9 cellular contexts compared by ENCODE assay signal in genomic region chr1:159918041-159918917, GRCh38. TPM values are rescaled to one million over a fixed set of nuclear protein-coding genes. Genes with fewer than 3 reads are reported as not detected.
A peak's percentile ranks its signal among the peaks of the same experiment; 100 is the strongest.
DNase-seq lines count a peak whose midpoint lies in the region; ATAC-seq and TF ChIP-seq lines count a peak whose summit lies in the region.
"Had no signal": no experiment of that assay in that cellular context is flagged by ENCODE, and none has a peak within 500 bp of the region (broad histone marks: within the 10 kb centered on the region; RNA-seq: fewer than 3 reads in every experiment).

No MANE protein-coding gene starts in this region.

- H3K4me1 ChIP-seq in HEK293 (ENCODE audit: control insufficient read depth, insufficient read depth, low read length), result peaks cover 37% of the 10 kb centered on the region
- H3K4me1 ChIP-seq in fibroblast of lung (ENCODE audit: control insufficient read depth, extremely low read depth, insufficient read depth, low read length), result peaks cover 49% of the 10 kb centered on the region

- H3K27ac ChIP-seq in HEK293 (ENCODE audit: extremely low read depth, low read depth, low read length) (0 out of 2 replicates have a peak overlapping the region, but pooled peaks have one; percentile 40), fibroblast of lung (ENCODE audit: insufficient read depth, low read length) (peak overlapping the region; percentile 65)

- peaks cover 11% of the 10 kb centered on the region for H3K36me3 Mint-ChIP-seq in T-helper 17 cell (ENCODE audit: low read depth)
- peaks cover 44 to 76% of the 10 kb centered on the region in 2 donors for H3K36me3 Mint-ChIP-seq in stimulated activated naive B cell treated with anti-CD40 and anti-IgM and Interleukin-4, amounts not matched to agents 10 μg/mL and 1 μg/mL and 100 μg/mL, for 72 hours

- peaks cover 63% of the 10 kb centered on the region for H3K4me1 Mint-ChIP-seq in T-helper 17 cell
- H3K4me1 Mint-ChIP-seq in stimulated activated naive B cell treated with anti-CD40 and anti-IgM and Interleukin-4, amounts not matched to agents 10 μg/mL and 1 μg/mL and 100 μg/mL, for 72 hours, result peaks cover 54 to 79% of the 10 kb centered on the region in 2 donors

- peaks cover 46% of the 10 kb centered on the region for H3K79me2 ChIP-seq in fibroblast of lung (ENCODE audit: control insufficient read depth, insufficient read depth, low read length)

- no peak overlapping the region for H3K4me2 ChIP-seq in fibroblast of lung (ENCODE audit: extremely low read depth, insufficient read depth, low read length)

- POLR2A ChIA-PET in HEK293 (lab: Yijun Ruan, JAX), result interaction anchor here (0.8 to 1.5 kb wide), 3 partner anchors 12 to 28 kb away, joined by 3 read pairs; no protein-coding TSS in a partner anchor

- no peaks in the 10 kb centered on the region for H3K27me3 Mint-ChIP-seq in T-helper 17 cell
- no peaks in the 10 kb centered on the region for H3K27me3 Mint-ChIP-seq in stimulated activated naive B cell treated with anti-CD40 and anti-IgM and Interleukin-4, amounts not matched to agents 10 μg/mL and 1 μg/mL and 100 μg/mL, for 72 hours

- TF ChIP-seq CTCF in HEK293 (tag by site-specific recombination; IDR thresholded peaks at IDR 0.05) (no peak), fibroblast of lung (conservative IDR thresholded peaks at IDR 0.05 in 1 of 2, IDR thresholded peaks at IDR 0.05 in 1 of 2; ENCODE audit: low read depth in 1 of 2, low read length in 2 of 2) (no peak)

- H3K9ac ChIP-seq in fibroblast of lung (ENCODE audit: insufficient read depth, low read length), result no peak overlapping the region

- peaks cover 6 to 56% of the 10 kb centered on the region in 2 experiments; a peak in 2 of 3 replicates for H3K36me3 ChIP-seq in HEK293 (ENCODE audit: control insufficient read depth in 2 of 2, insufficient read depth in 1 of 2, low read length in 2 of 2)
- H3K36me3 ChIP-seq in fibroblast of lung (ENCODE audit: control insufficient read depth, insufficient read depth, low read length), result peaks cover 31% of the 10 kb centered on the region

- H4K20me1 ChIP-seq in fibroblast of lung (ENCODE audit: control insufficient read depth, extremely low read depth, insufficient read depth, low read length), result no peaks in the 10 kb centered on the region

- peak overlapping the region; percentile 96 for H3K27ac Mint-ChIP-seq in T-helper 17 cell
- peak overlapping the region; percentile 77 for H3K27ac Mint-ChIP-seq in stimulated activated naive B cell treated with anti-CD40 and anti-IgM and Interleukin-4, amounts not matched to agents 10 μg/mL and 1 μg/mL and 100 μg/mL, for 72 hours

- peak overlapping the region; percentile 66 for H3K4me3 Mint-ChIP-seq in T-helper 17 cell
- H3K4me3 Mint-ChIP-seq in stimulated activated naive B cell treated with anti-CD40 and anti-IgM and Interleukin-4, amounts not matched to agents 10 μg/mL and 1 μg/mL and 100 μg/mL, for 72 hours, result peak overlapping the region; percentile 1 to 60

- no peaks in the 10 kb centered on the region for H3K9me3 ChIP-seq in HEK293 (ENCODE audit: control insufficient read depth, insufficient read depth, low read depth, low read length)
- H3K9me3 ChIP-seq in T-helper 17 cell (ENCODE audit: control insufficient read depth, low read length, poor library complexity, severe bottlenecking), result no peaks in the 10 kb centered on the region
- H3K9me3 ChIP-seq in fibroblast of lung (ENCODE audit: control insufficient read depth, insufficient read depth, low read depth, low read length), result no peaks in the 10 kb centered on the region

- ATAC-seq in T-helper 17 cell (no peak), GM21786 (IDR thresholded peaks at IDR 0.05; ENCODE audit: unreplicated experiment) (no peak)
- no peak for ATAC-seq in stimulated activated naive B cell treated with anti-CD40 and anti-IgM and Interleukin-4, amounts not matched to agents 10 μg/mL and 1 μg/mL and 100 μg/mL, for 72 hours (replicated peaks)

- no peaks in the 10 kb centered on the region for H3K9me3 Mint-ChIP-seq in stimulated activated naive B cell treated with anti-CD40 and anti-IgM and Interleukin-4, amounts not matched to agents 10 μg/mL and 1 μg/mL and 100 μg/mL, for 72 hours

- CTCF ChIA-PET in HEK293 (lab: Yijun Ruan, JAX), result interaction anchor here (0.6 to 3.3 kb wide), 7 partner anchors 17 to 129 kb away, joined by 3 to 8 read pairs (median 6); no protein-coding TSS in a partner anchor

- H2AFZ ChIP-seq in fibroblast of lung (ENCODE audit: low read length), result no peak overlapping the region

- H3K4me3 ChIP-seq in HEK293 (ENCODE audit: low read depth, low read length) (no peak overlapping the region), fibroblast of lung (replicated peaks in 1 of 4; ENCODE audit: control extremely low read depth in 1 of 4, insufficient read depth in 1 of 4, low read depth in 3 of 4, low read length in 4 of 4) (no peak overlapping the region)

- no peaks in the 10 kb centered on the region for H3K27me3 ChIP-seq in fibroblast of lung (ENCODE audit: control insufficient read depth, insufficient read depth, low read length)

- DNase-seq in T-helper 17 cell (no peak), fibroblast of lung (ENCODE audit: low read depth in 2 of 2) (peak in 1 of 2 donors; percentile 49), NCI-H2107 (lab: John Stamatoyannopoulos, UW) (no peak), NCI-H524 treated with DMSO at 0.1 percent for 48 hours (lab: John Stamatoyannopoulos, UW) (no peak)
- no peak for DNase-seq in stimulated activated naive B cell treated with anti-CD40 and anti-IgM and Interleukin-4, amounts not matched to agents 10 μg/mL and 1 μg/mL and 100 μg/mL, for 72 hours
- DNase-seq: NCI-H1930 had no signal

TF ChIP-seq in HEK293, 187 proteins besides CTCF, POLR2A, EP300 and RAD21:
- TF ChIP-seq ZBTB20 (tag by site-specific recombination; IDR thresholded peaks at IDR 0.05) (0 out of 2 replicates have a peak, but pooled peaks have one; percentile 31), HIC1 (tag by site-specific recombination; IDR thresholded peaks at IDR 0.05) (0 out of 2 replicates have a peak, but pooled peaks have one; percentile 19), ZNF514 (tag by site-specific recombination; IDR thresholded peaks at IDR 0.05) (no peak)

RNA-seq across cellular contexts. Expression of gene TAGLN2, which starts 7.0 kb away (rescaled TPM):
- total RNA-seq in T-helper 17 cell, result 100 to 1,000 TPM; 515 to 717 TPM
- 220 and 300 TPM in 2 replicates for total RNA-seq in fibroblast of lung
- 718 and 768 TPM in 2 replicates for polyA plus RNA-seq in fibroblast of lung
- polyA plus RNA-seq in fibroblast of lung (2012), result 846 and 900 TPM in 2 replicates
- 726 and 765 TPM in 2 replicates for polyA minus RNA-seq in fibroblast of lung (ENCODE audit: low replicate concordance)

RNA-seq across cellular contexts. Expression of gene CFAP45, which starts 18.3 kb away (rescaled TPM):
- total RNA-seq in T-helper 17 cell (1 to 10 TPM; 4.6 to 6.3 TPM), fibroblast of lung (0.51 and 1.5 TPM in 2 replicates)
- 1.1 and 1.2 TPM in 2 replicates for polyA plus RNA-seq in fibroblast of lung
- 0.95 and 1.6 TPM in 2 replicates for polyA plus RNA-seq in fibroblast of lung (2012)
- not detected in 2 replicates for polyA minus RNA-seq in fibroblast of lung (ENCODE audit: low replicate concordance)

RNA-seq across cellular contexts. Expression of gene IGSF9, which starts 27.1 kb away (rescaled TPM):
- total RNA-seq in T-helper 17 cell, result under 1 TPM in 1 of 2 donors, not detected in 1; 0.07 TPM
- under 0.01 TPM in 2 replicates for total RNA-seq in fibroblast of lung
- not detected in 2 replicates for polyA plus RNA-seq in fibroblast of lung
- not detected in 2 replicates for polyA plus RNA-seq in fibroblast of lung (2012)
- polyA minus RNA-seq in fibroblast of lung (ENCODE audit: low replicate concordance), result not detected in 2 replicates

RNA-seq across cellular contexts. Expression of gene SLAMF9, which starts 35.8 kb away (rescaled TPM):
- total RNA-seq in T-helper 17 cell (not detected), fibroblast of lung (not detected in 2 replicates)
- not detected in 2 replicates for polyA plus RNA-seq in fibroblast of lung
- polyA plus RNA-seq in fibroblast of lung (2012), result not detected in 2 replicates
- not detected in 2 replicates for polyA minus RNA-seq in fibroblast of lung (ENCODE audit: low replicate concordance)
- total RNA-seq: mucosa of gallbladder had no signal

RNA-seq across cellular contexts. Expression of gene VSIG8, which starts 55.8 kb away (rescaled TPM):
- not detected for total RNA-seq in T-helper 17 cell
- total RNA-seq in fibroblast of lung, result under 0.01 TPM in 2 replicates
- polyA plus RNA-seq in fibroblast of lung, result not detected in 2 replicates
- not detected in 2 replicates for polyA plus RNA-seq in fibroblast of lung (2012)
- not detected in 2 replicates for polyA minus RNA-seq in fibroblast of lung (ENCODE audit: low replicate concordance)
- total RNA-seq: mucosa of gallbladder had no signal
